Comparison of ENCODE assay signal across 1 cellular context in genomic region chr19:13849991-13850909, GRCh38.
TF ChIP-seq lines count a peak whose summit lies in the region.

No MANE protein-coding gene starts in this region.

TF ChIP-seq in HCT116, 20 proteins besides CTCF, POLR2A, EP300 and RAD21 (continued from another document):
- no peak for TF ChIP-seq REST (IDR thresholded peaks at IDR 0.05; ENCODE audit: low read depth)
